In the genomic region with DNA sequence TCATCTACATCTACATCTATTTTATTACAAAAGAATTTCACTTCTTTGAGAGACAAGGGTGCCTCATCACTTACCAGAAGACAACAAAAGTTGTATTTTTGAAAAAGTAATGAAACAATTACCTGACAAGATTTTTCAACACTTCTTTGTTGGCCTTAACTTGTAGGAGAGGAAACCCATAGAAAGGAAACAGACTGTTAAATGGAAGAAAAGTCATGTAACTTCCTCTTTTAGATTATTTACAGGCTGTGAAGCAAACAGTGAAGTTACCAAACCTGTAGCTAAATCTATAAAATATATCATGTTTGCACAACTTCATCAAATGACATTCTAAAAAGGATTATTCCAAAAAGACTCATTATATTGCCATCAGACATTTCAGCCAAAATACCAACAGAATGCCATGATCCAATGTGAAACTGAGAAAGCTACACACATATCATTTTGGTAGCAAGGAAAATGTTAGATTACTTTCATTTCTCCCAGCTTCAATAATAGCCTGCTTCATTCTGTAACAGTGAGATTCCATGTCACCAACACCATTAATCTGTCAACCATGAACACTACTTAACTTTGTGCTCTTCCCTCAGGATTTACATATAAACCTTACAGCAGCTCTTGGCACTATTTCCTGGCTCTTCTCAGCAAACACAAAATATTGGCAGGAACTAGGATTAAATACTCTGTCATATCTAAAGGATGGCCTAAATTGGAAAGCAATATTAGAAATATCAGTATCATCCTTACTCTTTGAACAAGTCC, we compare ENCODE assay signal across 1 cellular context.
TF ChIP-seq lines count a peak whose summit lies in the region.

No MANE protein-coding gene starts in this region.

TF ChIP-seq in HEK293, 187 proteins besides CTCF, POLR2A, EP300 and RAD21 (continued from another document):
- no peak for TF ChIP-seq BCL11A (tag by site-specific recombination; IDR thresholded peaks at IDR 0.05; ENCODE audit: low read depth)
- TF ChIP-seq ZNF510 (tag by site-specific recombination; IDR thresholded peaks at IDR 0.05; ENCODE audit: insufficient replicate concordance) = peak; percentile 88
